In the genomic region with DNA sequence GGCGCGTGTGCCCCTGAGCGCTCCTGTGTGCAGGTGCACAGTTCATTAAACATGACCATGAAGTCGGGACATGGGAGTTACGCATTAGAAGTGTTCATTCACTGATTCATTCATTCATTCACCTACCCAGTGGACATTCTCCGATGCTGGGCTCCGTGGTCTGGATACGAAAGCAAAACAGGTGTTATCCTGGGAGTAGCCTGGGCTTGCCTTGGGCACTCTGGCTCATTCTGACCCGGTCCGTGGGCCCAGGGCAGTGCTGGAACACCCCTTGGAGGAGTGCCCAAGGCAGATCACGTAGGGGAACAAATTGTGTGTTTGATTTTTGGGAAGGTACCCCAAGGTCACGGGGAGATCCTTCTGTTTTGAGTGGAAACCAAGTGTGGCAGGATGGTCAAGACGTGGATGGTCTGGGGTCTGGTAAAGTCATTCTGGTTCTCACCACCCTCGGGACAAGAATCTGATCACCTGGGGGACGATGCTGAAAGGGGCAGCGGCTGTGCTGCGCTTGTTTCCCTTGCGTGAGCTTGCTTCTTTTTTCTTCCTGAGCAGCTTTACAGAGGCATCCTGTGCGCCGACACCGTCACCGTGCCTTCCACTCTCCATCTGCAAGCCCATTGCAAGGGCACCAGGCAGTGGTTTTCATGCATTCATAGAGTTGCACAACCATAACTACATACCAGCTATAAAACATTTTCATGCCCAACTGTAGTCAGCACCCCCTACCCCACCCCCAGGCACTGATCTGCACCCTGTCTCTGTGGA, we compare ENCODE assay signal across 31 cellular contexts. TPM values are rescaled to one million over a fixed set of nuclear protein-coding genes. Genes with fewer than 3 reads are reported as not detected.
A peak's percentile ranks its signal among the peaks of the same experiment; 100 is the strongest.
DNase-seq lines count a peak whose midpoint lies in the region; ATAC-seq and TF ChIP-seq lines count a peak whose summit lies in the region.
"Had no signal": no experiment of that assay in that cellular context is flagged by ENCODE, and none has a peak within 500 bp of the region (broad histone marks: within the 10 kb centered on the region; RNA-seq: fewer than 3 reads in every experiment).

No MANE protein-coding gene starts in this region.

- H3K4me1 ChIP-seq in left lung (no peaks in the 10 kb centered on the region), testis (no peaks in the 10 kb centered on the region)
- H3K4me1 ChIP-seq: breast epithelium, Peyer's patch, prostate gland, thyroid gland had no signal

- H3K36me3 Mint-ChIP-seq in WTC11 = peaks cover 20% of the 10 kb centered on the region

- ATAC-seq in left lung (no peak), WTC11 (no peak), GM18858 (IDR thresholded peaks at IDR 0.05; ENCODE audit: unreplicated experiment) (no peak)
- ATAC-seq: activated CD8-positive, alpha-beta T cell treated with anti-CD3 and anti-CD28 coated beads, Interleukin-2, amount 10 ng/mL, durations not matched to agents 7 days and 5 days; HCT116; stimulated activated naive CD8-positive, alpha-beta T cell treated with anti-CD3 and anti-CD28 coated beads, Interleukin-15, Interleukin-2, amounts not matched to agents 100 U/mL and 50 U/mL, for 24 hours had no signal

- H3K27ac Mint-ChIP-seq in WTC11 = no peak overlapping the region
- H3K27ac Mint-ChIP-seq: activated B cell treated with CpG ODN at 0.5 μM for 24 hours; activated CD8-positive, alpha-beta T cell treated with anti-CD3 and anti-CD28 coated beads, Interleukin-2, amount 10 ng/mL, durations not matched to agents 7 days and 5 days; activated naive CD4-positive, alpha-beta T cell treated with anti-CD3 and anti-CD28 coated beads for 36 hours had no signal

- H3K27ac ChIP-seq in left lung (no peak overlapping the region), testis (no peak overlapping the region)
- H3K27ac ChIP-seq: breast epithelium, coronary artery, KMS-11, Peyer's patch, prostate gland, thyroid gland had no signal

- H3K27me3 Mint-ChIP-seq in WTC11 (ENCODE audit: low read depth) = peaks cover 2% of the 10 kb centered on the region

- H3K9me3 ChIP-seq in left lung = peaks cover 0 to 29% of the 10 kb centered on the region in 2 donors
- H3K9me3 ChIP-seq in testis = no peaks in the 10 kb centered on the region
- H3K9me3 ChIP-seq: prostate gland, thyroid gland had no signal

- POLR2A ChIA-PET in WTC11 (lab: Charles Lee) = no interaction called here

- intact Hi-C loops in left lung (cut with DNase I) = no loop called here
- intact Hi-C loops in testis (cut with DNase I; ENCODE audit: low total_unique reads) = no loop called here

- H3K27me3 ChIP-seq in H7 (ENCODE audit: control insufficient read depth, insufficient read depth, low read length) (no peaks in the 10 kb centered on the region), left lung (peaks cover 5 to 50% of the 10 kb centered on the region in 2 donors), testis (no peaks in the 10 kb centered on the region)
- H3K27me3 ChIP-seq: Peyer's patch, thyroid gland had no signal

- peak; percentile 40 for DNase-seq in activated CD8-positive, alpha-beta memory T cell treated with anti-CD3 and anti-CD28 coated beads for 24 hours
- no peak for DNase-seq in activated CD8-positive, alpha-beta memory T cell treated with anti-CD3 and anti-CD28 coated beads, Interleukin-2, amount 50 U/mL, for 4 hours
- peak; percentile 26 for DNase-seq in H7
- peak; percentile 20 to 54 for DNase-seq in left lung
- DNase-seq in testis = peak; percentile 8
- DNase-seq in WTC11 (ENCODE audit: low spot score) = no peak
- no peak for DNase-seq in DMS114 treated with DMSO at 0.1 percent for 48 hours (lab: John Stamatoyannopoulos, UW; ENCODE audit: unreplicated experiment)
- DNase-seq: activated B cell treated with CpG ODN at 0.5 μM for 24 hours; activated CD8-positive, alpha-beta T cell treated with anti-CD3 and anti-CD28 coated beads, Interleukin-2, amount 10 ng/mL, durations not matched to agents 7 days and 5 days; activated naive CD4-positive, alpha-beta T cell treated with anti-CD3 and anti-CD28 coated beads for 36 hours; amniotic stem cell; COR-L47; effector memory CD4-positive, alpha-beta T cell; erythroblast; GDM1; kidney glomerular epithelial cell; MM.1S; NCI-H1417 treated with DMSO at 0.1 percent for 48 hours; NCI-H345; SHP77 treated with DMSO at 0.1 percent for 48 hours; stimulated activated naive CD8-positive, alpha-beta T cell treated with anti-CD3 and anti-CD28 coated beads, Interleukin-15, Interleukin-2, amounts not matched to agents 100 U/mL and 50 U/mL, for 24 hours; thyroid gland had no signal

- H3K4me3 ChIP-seq in H7 (ENCODE audit: insufficient read depth, low read depth, low read length) = no peak overlapping the region
- H3K4me3 ChIP-seq in left lung = no peak overlapping the region
- H3K4me3 ChIP-seq in testis = no peak overlapping the region
- H3K4me3 ChIP-seq: breast epithelium, coronary artery, Peyer's patch, prostate gland, thyroid gland had no signal

- CTCF ChIA-PET in WTC11 (lab: Charles Lee) = interaction anchor here (1.4 kb wide), 1 partner anchor 30 kb away, joined by 5 read pairs; no protein-coding TSS in a partner anchor

- peaks cover 7% of the 10 kb centered on the region; the same call in 1 of the 2 replicates for H3K4me1 Mint-ChIP-seq in WTC11

- 90% methylated on average over 20 to 22 of the region's 22 CpGs for WGBS in testis, 2 donors

- peaks cover 32% of the 10 kb centered on the region for H3K9me3 Mint-ChIP-seq in WTC11

- H3K4me3 Mint-ChIP-seq in WTC11 = no peak overlapping the region
- H3K4me3 Mint-ChIP-seq: activated B cell treated with CpG ODN at 0.5 μM for 24 hours; activated CD8-positive, alpha-beta T cell treated with anti-CD3 and anti-CD28 coated beads, Interleukin-2, amount 10 ng/mL, durations not matched to agents 7 days and 5 days; activated naive CD4-positive, alpha-beta T cell treated with anti-CD3 and anti-CD28 coated beads for 36 hours; neural crest cell had no signal

- TF ChIP-seq CTCF in left lung (IDR thresholded peaks at IDR 0.05) = no peak
- TF ChIP-seq CTCF in testis (IDR thresholded peaks at IDR 0.05) = no peak
- TF ChIP-seq CTCF in WTC11 (IDR thresholded peaks at IDR 0.05) = no peak

- H3K36me3 ChIP-seq in H7 (replicated peaks; ENCODE audit: control insufficient read depth, insufficient read depth, low read length) (no peaks in the 10 kb centered on the region), left lung (no peaks in the 10 kb centered on the region), testis (ENCODE audit: low read depth, missing control alignments) (no peaks in the 10 kb centered on the region)
- H3K36me3 ChIP-seq: breast epithelium, Peyer's patch, prostate gland, thyroid gland had no signal

- TF ChIP-seq POLR2A in testis (IDR thresholded peaks at IDR 0.05) = no peak

TF ChIP-seq in WTC11, 78 proteins besides CTCF, POLR2A, EP300 and RAD21:
- TF ChIP-seq NR3C1 (CRISPR knock-in tag; conservative IDR thresholded peaks at IDR 0.05; ENCODE audit: low read depth) = no peak
- no peak for TF ChIP-seq CBFB (CRISPR knock-in tag; IDR thresholded peaks at IDR 0.05; ENCODE audit: low read depth)
- TF ChIP-seq, protein P1, sequence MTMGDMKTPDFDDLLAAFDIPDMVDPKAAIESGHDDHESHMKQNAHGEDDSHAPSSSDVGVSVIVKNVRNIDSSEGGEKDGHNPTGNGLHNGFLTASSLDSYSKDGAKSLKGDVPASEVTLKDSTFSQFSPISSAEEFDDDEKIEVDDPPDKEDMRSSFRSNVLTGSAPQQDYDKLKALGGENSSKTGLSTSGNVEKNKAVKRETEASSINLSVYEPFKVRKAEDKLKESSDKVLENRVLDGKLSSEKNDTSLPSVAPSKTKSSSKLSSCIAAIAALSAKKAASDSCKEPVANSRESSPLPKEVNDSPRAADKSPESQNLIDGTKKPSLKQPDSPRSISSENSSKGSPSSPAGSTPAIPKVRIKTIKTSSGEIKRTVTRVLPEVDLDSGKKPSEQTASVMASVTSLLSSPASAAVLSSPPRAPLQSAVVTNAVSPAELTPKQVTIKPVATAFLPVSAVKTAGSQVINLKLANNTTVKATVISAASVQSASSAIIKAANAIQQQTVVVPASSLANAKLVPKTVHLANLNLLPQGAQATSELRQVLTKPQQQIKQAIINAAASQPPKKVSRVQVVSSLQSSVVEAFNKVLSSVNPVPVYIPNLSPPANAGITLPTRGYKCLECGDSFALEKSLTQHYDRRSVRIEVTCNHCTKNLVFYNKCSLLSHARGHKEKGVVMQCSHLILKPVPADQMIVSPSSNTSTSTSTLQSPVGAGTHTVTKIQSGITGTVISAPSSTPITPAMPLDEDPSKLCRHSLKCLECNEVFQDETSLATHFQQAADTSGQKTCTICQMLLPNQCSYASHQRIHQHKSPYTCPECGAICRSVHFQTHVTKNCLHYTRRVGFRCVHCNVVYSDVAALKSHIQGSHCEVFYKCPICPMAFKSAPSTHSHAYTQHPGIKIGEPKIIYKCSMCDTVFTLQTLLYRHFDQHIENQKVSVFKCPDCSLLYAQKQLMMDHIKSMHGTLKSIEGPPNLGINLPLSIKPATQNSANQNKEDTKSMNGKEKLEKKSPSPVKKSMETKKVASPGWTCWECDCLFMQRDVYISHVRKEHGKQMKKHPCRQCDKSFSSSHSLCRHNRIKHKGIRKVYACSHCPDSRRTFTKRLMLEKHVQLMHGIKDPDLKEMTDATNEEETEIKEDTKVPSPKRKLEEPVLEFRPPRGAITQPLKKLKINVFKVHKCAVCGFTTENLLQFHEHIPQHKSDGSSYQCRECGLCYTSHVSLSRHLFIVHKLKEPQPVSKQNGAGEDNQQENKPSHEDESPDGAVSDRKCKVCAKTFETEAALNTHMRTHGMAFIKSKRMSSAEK (CRISPR knock-in tag; IDR thresholded peaks at IDR 0.05; ENCODE audit: borderline replicate concordance) = no peak
- TF ChIP-seq IRF2 (CRISPR knock-in tag; IDR thresholded peaks at IDR 0.05; ENCODE audit: borderline replicate concordance, low read depth) = no peak
- TF ChIP-seq, protein P2, sequence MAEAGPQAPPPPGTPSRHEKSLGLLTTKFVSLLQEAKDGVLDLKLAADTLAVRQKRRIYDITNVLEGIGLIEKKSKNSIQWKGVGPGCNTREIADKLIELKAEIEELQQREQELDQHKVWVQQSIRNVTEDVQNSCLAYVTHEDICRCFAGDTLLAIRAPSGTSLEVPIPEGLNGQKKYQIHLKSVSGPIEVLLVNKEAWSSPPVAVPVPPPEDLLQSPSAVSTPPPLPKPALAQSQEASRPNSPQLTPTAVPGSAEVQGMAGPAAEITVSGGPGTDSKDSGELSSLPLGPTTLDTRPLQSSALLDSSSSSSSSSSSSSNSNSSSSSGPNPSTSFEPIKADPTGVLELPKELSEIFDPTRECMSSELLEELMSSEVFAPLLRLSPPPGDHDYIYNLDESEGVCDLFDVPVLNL (CRISPR knock-in tag; IDR thresholded peaks at IDR 0.05; ENCODE audit: borderline replicate concordance, low read depth) = no peak
- no peak for TF ChIP-seq TCF7 (CRISPR knock-in tag; IDR thresholded peaks at IDR 0.05; ENCODE audit: low read depth)
- no peak for TF ChIP-seq FOXJ3 (CRISPR knock-in tag; IDR thresholded peaks at IDR 0.05; ENCODE audit: borderline replicate concordance)

RNA-seq across cellular contexts. Expression of a gene that starts 10.1 kb away (rescaled TPM):
- total RNA-seq in H7 (2014; rRNA removed; shearing (Covaris generic)) = 16.0 and 19.9 TPM in 2 replicates
- total RNA-seq in left lung (1 to 10 TPM; 1.5 to 1.6 TPM), testis (1 to 10 TPM; 2.8 to 3.2 TPM), WTC11 (2021) (4.1 to 4.6 TPM (median 4.4 TPM) in 3 replicates)
- 2.3 TPM for polyA plus RNA-seq in testis (ENCODE audit: insufficient read depth, low read depth, low replicate concordance)
- total RNA-seq: A673; activated B cell treated with CpG ODN at 0.5 μM for 24 hours; activated CD8-positive, alpha-beta T cell treated with anti-CD3 and anti-CD28 coated beads, Interleukin-2, amount 10 ng/mL, durations not matched to agents 7 days and 5 days; activated naive CD4-positive, alpha-beta T cell treated with anti-CD3 and anti-CD28 coated beads for 36 hours had no signal

Comparison
In these comparisons a context has a peak if more than half of its experiments do, and no peak if none do; other contexts are left out.
1. DNase-seq: peak in activated CD8-positive, alpha-beta memory T cell treated with anti-CD3 and anti-CD28 coated beads for 24 hours (single experiment), H7 (single experiment), left lung (2 of 2) and testis (single experiment); none in activated CD8-positive, alpha-beta memory T cell treated with anti-CD3 and anti-CD28 coated beads, Interleukin-2, amount 50 U/mL, for 4 hours (single experiment), WTC11 (single experiment) and DMS114 treated with DMSO at 0.1 percent for 48 hours (single experiment).